Comparison of ENCODE assay signal across 10 cellular contexts in genomic region chr11:72553748-72554147, GRCh38.
DNase-seq lines count a peak whose midpoint lies in the region; ATAC-seq and TF ChIP-seq lines count a peak whose summit lies in the region.
"Had no signal": no experiment of that assay in that cellular context is flagged by ENCODE, and none has a peak within 500 bp of the region (broad histone marks: within the 10 kb centered on the region; RNA-seq: fewer than 3 reads in every experiment).

No MANE protein-coding gene starts in this region.

- peaks cover 0 to 21% (median 0%) of the 10 kb centered on the region in 9 donors for H3K27me3 ChIP-seq in heart left ventricle
- no peaks in the 10 kb centered on the region for H3K27me3 ChIP-seq in brain microvascular endothelial cell (replicated peaks)

- H3K4me3 ChIP-seq in heart left ventricle (no peak overlapping the region), brain microvascular endothelial cell (ENCODE audit: low read depth, low read length) (no peak overlapping the region)

- H3K4me1 Mint-ChIP-seq in stimulated activated naive CD8-positive, alpha-beta T cell treated with anti-CD3 and anti-CD28 coated beads, Interleukin-15, amount 100 ng/mL, for 72 hours: no peaks in the 10 kb centered on the region

- intact Hi-C loops in left ventricle myocardium superior (cut with micrococcal nuclease): loop anchor here (10.0 kb wide), 1 partner anchor 79 kb away; no protein-coding TSS in a partner anchor
- intact Hi-C loops in heart left ventricle (cut with DNase I): no loop called here

- in situ Hi-C loops in brain microvascular endothelial cell (cut with HindIII; ENCODE audit: low pct_ligation_motif_present, low sequenced_read_pairs): no loop called here

- TF ChIP-seq CTCF in heart left ventricle (IDR thresholded peaks at IDR 0.05) (peak in 2 of 12 donors; percentile 7 to 12), brain microvascular endothelial cell (IDR thresholded peaks at IDR 0.05; ENCODE audit: low read depth, low read length, missing control alignments) (peak; percentile 38)

- no peak for TF ChIP-seq POLR2A in heart left ventricle (IDR thresholded peaks at IDR 0.05)

- no peak overlapping the region for H3K4me3 Mint-ChIP-seq in stimulated activated naive CD8-positive, alpha-beta T cell treated with anti-CD3 and anti-CD28 coated beads, Interleukin-15, amount 100 ng/mL, for 72 hours

- H3K27ac Mint-ChIP-seq in stimulated activated naive CD8-positive, alpha-beta T cell treated with anti-CD3 and anti-CD28 coated beads, Interleukin-15, amount 100 ng/mL, for 72 hours: no peak overlapping the region

- H3K36me3 ChIP-seq in heart left ventricle: no peaks in the 10 kb centered on the region
- H3K36me3 ChIP-seq in brain microvascular endothelial cell (replicated peaks): no peaks in the 10 kb centered on the region

- H3K9me3 ChIP-seq in heart left ventricle: no peaks in the 10 kb centered on the region

- no peaks in the 10 kb centered on the region for H3K4me1 ChIP-seq in heart left ventricle

- no peak overlapping the region for H3K27ac ChIP-seq in heart left ventricle
- no peak overlapping the region for H3K27ac ChIP-seq in brain microvascular endothelial cell

- H3K27me3 Mint-ChIP-seq in stimulated activated naive CD8-positive, alpha-beta T cell treated with anti-CD3 and anti-CD28 coated beads, Interleukin-15, amount 100 ng/mL, for 72 hours: peaks cover 8% of the 10 kb centered on the region

- DNase-seq in left ventricle myocardium superior (peak; percentile 46), heart left ventricle (no peak), NAMALWA (ENCODE audit: low spot score) (peak; percentile 44), brain microvascular endothelial cell (no peak)
- DNase-seq in stimulated activated naive CD8-positive, alpha-beta T cell treated with anti-CD3 and anti-CD28 coated beads, Interleukin-15, amount 100 ng/mL, for 72 hours: peak; percentile 16 to 36
- DNase-seq: NCI-H524 treated with DMSO at 0.1 percent for 48 hours, occipital lobe had no signal

- WGBS in heart left ventricle, 4 donors: 57 to 65% (median 62%) methylated on average over 4 of the region's 4 CpGs

- no peaks in the 10 kb centered on the region for H3K9me3 Mint-ChIP-seq in stimulated activated naive CD8-positive, alpha-beta T cell treated with anti-CD3 and anti-CD28 coated beads, Interleukin-15, amount 100 ng/mL, for 72 hours

- ATAC-seq in left ventricle myocardium superior (no peak), heart left ventricle (no peak), HG03565 (IDR thresholded peaks at IDR 0.05; ENCODE audit: unreplicated experiment) (no peak), HG02642 (IDR thresholded peaks at IDR 0.05; ENCODE audit: poor library complexity, unreplicated experiment) (no peak), GM18907 (IDR thresholded peaks at IDR 0.05; ENCODE audit: unreplicated experiment) (no peak)
- ATAC-seq in stimulated activated naive CD8-positive, alpha-beta T cell treated with anti-CD3 and anti-CD28 coated beads, Interleukin-15, amount 100 ng/mL, for 72 hours: peak; percentile 80

Comparison
In these comparisons a context has a peak if more than half of its experiments do, and no peak if none do; other contexts are left out.
1. DNase-seq: peak in left ventricle myocardium superior (single experiment), NAMALWA (single experiment) and stimulated activated naive CD8-positive, alpha-beta T cell treated with anti-CD3 and anti-CD28 coated beads, Interleukin-15, amount 100 ng/mL, for 72 hours (2 of 2); none in heart left ventricle (0 of 5) and brain microvascular endothelial cell (single experiment).